In the genomic region with DNA sequence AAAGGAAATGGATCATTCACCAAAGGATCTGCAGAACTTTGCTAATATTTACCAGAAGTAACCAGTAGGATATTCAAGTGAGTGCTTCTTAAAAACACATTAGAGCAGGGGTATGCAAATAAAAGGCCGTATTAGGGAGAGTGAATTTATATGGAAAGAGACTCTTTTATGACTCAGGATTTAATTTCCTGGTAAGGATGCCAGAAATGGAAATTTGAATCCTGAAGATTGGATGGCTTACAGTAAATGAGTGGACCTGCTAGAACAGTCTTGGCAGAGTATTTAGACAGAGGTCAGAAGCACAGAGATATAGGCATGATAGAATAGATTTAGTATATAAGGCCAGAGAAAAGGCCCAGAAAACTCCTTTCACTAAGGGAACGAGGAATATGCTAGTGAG, we compare ENCODE assay signal across 22 cellular contexts.
DNase-seq lines count a peak whose midpoint lies in the region; ATAC-seq, FAIRE-seq and TF ChIP-seq lines count a peak whose summit lies in the region.
"Had no signal": no experiment of that assay in that cellular context is flagged by ENCODE, and none has a peak within 500 bp of the region (broad histone marks: within the 10 kb centered on the region; RNA-seq: fewer than 3 reads in every experiment).

No MANE protein-coding gene starts in this region.

- no peak overlapping the region for H2AFZ ChIP-seq in astrocyte (ENCODE audit: low read depth, low read length)
- H2AFZ ChIP-seq: GM23338 had no signal

- no peaks in the 10 kb centered on the region for H3K9me3 Mint-ChIP-seq in astrocyte (ENCODE audit: unreplicated experiment)
- H3K9me3 Mint-ChIP-seq in T-helper 2 cell treated with Interferon-gamma antibody and Interleukin-4, amounts not matched to agents 5 μg/mL and 100 μg/mL, for 36 hours, result peaks cover 4% of the 10 kb centered on the region
- H3K9me3 Mint-ChIP-seq: GM23338 had no signal

- no peaks in the 10 kb centered on the region for H3K36me3 Mint-ChIP-seq in astrocyte (ENCODE audit: low read depth, unreplicated experiment)
- H3K36me3 Mint-ChIP-seq in T-helper 2 cell treated with Interferon-gamma antibody and Interleukin-4, amounts not matched to agents 5 μg/mL and 100 μg/mL, for 36 hours (ENCODE audit: low read depth), result no peaks in the 10 kb centered on the region
- H3K36me3 Mint-ChIP-seq: CD4-positive, CD25-positive, alpha-beta regulatory T cell; CD8-positive, alpha-beta memory T cell had no signal

- H3K27ac ChIP-seq in astrocyte (ENCODE audit: low read depth, low read length), result no peak overlapping the region

- no peaks in the 10 kb centered on the region for H3K4me1 Mint-ChIP-seq in astrocyte (ENCODE audit: low read depth, unreplicated experiment)
- H3K4me1 Mint-ChIP-seq in T-helper 2 cell treated with Interferon-gamma antibody and Interleukin-4, amounts not matched to agents 5 μg/mL and 100 μg/mL, for 36 hours (ENCODE audit: low read depth), result no peaks in the 10 kb centered on the region
- H3K4me1 Mint-ChIP-seq: CD4-positive, CD25-positive, alpha-beta regulatory T cell; CD8-positive, alpha-beta memory T cell; GM23338 had no signal

- H3K36me3 ChIP-seq in astrocyte (ENCODE audit: insufficient read depth, low read length), result no peaks in the 10 kb centered on the region
- H3K36me3 ChIP-seq: BE2C had no signal

- no peaks in the 10 kb centered on the region for H3K9me3 ChIP-seq in astrocyte (ENCODE audit: insufficient read depth, low read depth, low read length)
- H3K9me3 ChIP-seq: BE2C had no signal

- H3K27me3 Mint-ChIP-seq in astrocyte (ENCODE audit: low read depth, unreplicated experiment), result no peaks in the 10 kb centered on the region
- no peaks in the 10 kb centered on the region for H3K27me3 Mint-ChIP-seq in T-helper 2 cell treated with Interferon-gamma antibody and Interleukin-4, amounts not matched to agents 5 μg/mL and 100 μg/mL, for 36 hours (ENCODE audit: low read depth)
- H3K27me3 Mint-ChIP-seq: CD4-positive, CD25-positive, alpha-beta regulatory T cell; CD8-positive, alpha-beta memory T cell had no signal

- H3K79me2 ChIP-seq in astrocyte (ENCODE audit: insufficient read depth, low read length), result no peaks in the 10 kb centered on the region

- H3K27ac Mint-ChIP-seq in astrocyte (ENCODE audit: unreplicated experiment), result no peak overlapping the region
- H3K27ac Mint-ChIP-seq in T-helper 2 cell treated with Interferon-gamma antibody and Interleukin-4, amounts not matched to agents 5 μg/mL and 100 μg/mL, for 36 hours, result no peak overlapping the region
- H3K27ac Mint-ChIP-seq: CD4-positive, CD25-positive, alpha-beta regulatory T cell; CD8-positive, alpha-beta memory T cell; GM23338 had no signal

- intact Hi-C loops in head of caudate nucleus (cut with DNase I), result no loop called here

- no peak for ATAC-seq in GM18498 (IDR thresholded peaks at IDR 0.05; ENCODE audit: unreplicated experiment)
- ATAC-seq: GM12878, GM23338 had no signal

- FAIRE-seq in astrocyte (lab: Jason Lieb, UNC), result no peak
- FAIRE-seq: A204.1, GM12878, GM18507 had no signal

- TF ChIP-seq CTCF in astrocyte (IDR thresholded peaks at IDR 0.05; ENCODE audit: insufficient read depth, low read depth, low read length), result no peak

- H3K4me3 Mint-ChIP-seq in astrocyte (ENCODE audit: unreplicated experiment), result no peak overlapping the region
- no peak overlapping the region for H3K4me3 Mint-ChIP-seq in T-helper 2 cell treated with Interferon-gamma antibody and Interleukin-4, amounts not matched to agents 5 μg/mL and 100 μg/mL, for 36 hours
- H3K4me3 Mint-ChIP-seq: CD4-positive, CD25-positive, alpha-beta regulatory T cell; CD8-positive, alpha-beta memory T cell; GM23338 had no signal

- H3K4me1 ChIP-seq in astrocyte (ENCODE audit: insufficient read depth, low read length), result no peaks in the 10 kb centered on the region
- H3K4me1 ChIP-seq: BE2C had no signal

- H3K27me3 ChIP-seq in astrocyte (ENCODE audit: insufficient read depth, low read length), result no peaks in the 10 kb centered on the region
- H3K27me3 ChIP-seq: BE2C had no signal

- no peak overlapping the region for H3K9ac ChIP-seq in astrocyte (ENCODE audit: low read length)

- H4K20me1 ChIP-seq in astrocyte (ENCODE audit: insufficient read depth, low read length), result no peaks in the 10 kb centered on the region

- DNase-seq in NCI-H526 treated with DMSO at 0.1 percent for 48 hours (lab: John Stamatoyannopoulos, UW), result peak; percentile 41
- peak; percentile 46 for DNase-seq in astrocyte (ENCODE audit: low read depth)
- peak; percentile 4 for DNase-seq in fibroblast of gingiva (ENCODE audit: low read depth)
- DNase-seq in T-helper 2 cell treated with Interferon-gamma antibody and Interleukin-4, amounts not matched to agents 5 μg/mL and 100 μg/mL, for 36 hours (ENCODE audit: low spot score), result no peak
- no peak for DNase-seq in NCI-H1092 treated with DMSO at 0.1 percent for 48 hours (lab: John Stamatoyannopoulos, UW)
- no peak for DNase-seq in head of caudate nucleus
- DNase-seq: ACHN; BE2C; C1 segment of cervical spinal cord; CD4-positive, CD25-positive, alpha-beta regulatory T cell; CD8-positive, alpha-beta memory T cell; COR-L47; DMS 273 treated with DMSO at 0.1 percent for 48 hours; DMS53; DND-41; EL; HCEC 1CT had no signal

- no peak overlapping the region for H3K4me3 ChIP-seq in astrocyte (ENCODE audit: insufficient read depth, low read depth, low read length)
- H3K4me3 ChIP-seq: GM12878, GM23338 had no signal

- no peak overlapping the region for H3K4me2 ChIP-seq in astrocyte (ENCODE audit: low read length)
- H3K4me2 ChIP-seq: GM23338 had no signal

Comparison
In these comparisons a context has a peak if more than half of its experiments do, and no peak if none do; other contexts are left out.
1. DNase-seq: peak in NCI-H526 treated with DMSO at 0.1 percent for 48 hours (single experiment), astrocyte (single experiment) and fibroblast of gingiva (single experiment); none in T-helper 2 cell treated with Interferon-gamma antibody and Interleukin-4, amounts not matched to agents 5 μg/mL and 100 μg/mL, for 36 hours (single experiment), NCI-H1092 treated with DMSO at 0.1 percent for 48 hours (single experiment) and head of caudate nucleus (0 of 42).